ENCODE assay signal across 8 cellular contexts in the genomic region with DNA sequence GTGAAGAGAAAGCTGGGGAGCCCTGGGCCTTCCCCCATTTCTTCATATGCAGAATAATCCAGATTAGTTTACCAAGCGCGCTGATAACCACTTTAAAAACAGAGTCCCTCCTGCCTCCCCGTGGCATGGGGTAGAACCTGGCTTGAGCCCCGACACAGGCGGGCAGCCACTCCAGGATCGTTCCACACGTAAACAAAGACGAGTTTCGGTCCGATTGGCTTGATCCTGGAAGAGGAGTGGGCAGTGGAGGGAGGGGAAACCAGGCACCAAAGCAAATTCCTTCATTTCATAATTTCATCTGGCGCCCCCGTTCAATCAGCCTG. TPM values are rescaled to one million over a fixed set of nuclear protein-coding genes. Genes with fewer than 3 reads are reported as not detected.
A peak's percentile ranks its signal among the peaks of the same experiment; 100 is the strongest.
DNase-seq lines count a peak whose midpoint lies in the region; ATAC-seq and TF ChIP-seq lines count a peak whose summit lies in the region.

No MANE protein-coding gene starts in this region.

- H3K9me3 ChIP-seq in SJSA1 (replicated peaks) (no peaks in the 10 kb centered on the region), parathyroid adenoma (ENCODE audit: control insufficient read depth, low read length) (no peaks in the 10 kb centered on the region)

- H3K36me3 ChIP-seq in SJSA1 (no peaks in the 10 kb centered on the region), parathyroid adenoma (ENCODE audit: control insufficient read depth, insufficient read depth, low read length) (no peaks in the 10 kb centered on the region)

- DNase-seq in DMS79 treated with DMSO at 0.1 percent for 48 hours (lab: John Stamatoyannopoulos, UW) (peak; percentile 74), SJSA1 (ENCODE audit: low read depth in 1 of 2, low spot score in 2 of 2) (no peak), fibroblast of mammary gland (ENCODE audit: low read depth) (no peak), D341Med (ENCODE audit: low spot score) (no peak), T-helper 1 cell (no peak)

- H3K9ac ChIP-seq in parathyroid adenoma: no peak overlapping the region

- peak overlapping the region; percentile 91 for H3K4me2 ChIP-seq in parathyroid adenoma (ENCODE audit: low read length)

- H3K4me1 ChIP-seq in SJSA1 (replicated peaks) (peaks cover 32% of the 10 kb centered on the region), parathyroid adenoma (no peaks in the 10 kb centered on the region)

- TF ChIP-seq CTCF in fibroblast of mammary gland (conservative IDR thresholded peaks at IDR 0.05; ENCODE audit: control insufficient read depth, insufficient read depth, low read depth, low read length) (no peak), parathyroid adenoma (IDR thresholded peaks at IDR 0.05) (no peak)

- H3K27ac ChIP-seq in SJSA1 (peak overlapping the region; percentile 81), parathyroid adenoma (no peak overlapping the region)

- no peaks in the 10 kb centered on the region for H3K27me3 ChIP-seq in SJSA1 (replicated peaks)
- no peaks in the 10 kb centered on the region for H3K27me3 ChIP-seq in parathyroid adenoma (ENCODE audit: control insufficient read depth, insufficient read depth, low read length)

- ATAC-seq in HG03571 (IDR thresholded peaks at IDR 0.05; ENCODE audit: unreplicated experiment) (no peak), HG03378 (IDR thresholded peaks at IDR 0.05; ENCODE audit: unreplicated experiment) (no peak)

- no peaks in the 10 kb centered on the region for H3K79me2 ChIP-seq in parathyroid adenoma

- H2AFZ ChIP-seq in parathyroid adenoma: peak overlapping the region; percentile 88

- H3K4me3 ChIP-seq in SJSA1 (peak overlapping the region; percentile 44), fibroblast of mammary gland (ENCODE audit: control insufficient read depth, low read depth, low read length) (peak overlapping the region; percentile 58), parathyroid adenoma (ENCODE audit: low read depth, low read length) (peak overlapping the region; percentile 70)

RNA-seq across cellular contexts. Expression of gene GPRC5A, which starts 0.9 kb away (rescaled TPM):
- 1.6 and 2.8 TPM in 2 replicates for total RNA-seq in SJSA1 (2014; rRNA removed; shearing (Covaris generic))
